In the genomic region with DNA sequence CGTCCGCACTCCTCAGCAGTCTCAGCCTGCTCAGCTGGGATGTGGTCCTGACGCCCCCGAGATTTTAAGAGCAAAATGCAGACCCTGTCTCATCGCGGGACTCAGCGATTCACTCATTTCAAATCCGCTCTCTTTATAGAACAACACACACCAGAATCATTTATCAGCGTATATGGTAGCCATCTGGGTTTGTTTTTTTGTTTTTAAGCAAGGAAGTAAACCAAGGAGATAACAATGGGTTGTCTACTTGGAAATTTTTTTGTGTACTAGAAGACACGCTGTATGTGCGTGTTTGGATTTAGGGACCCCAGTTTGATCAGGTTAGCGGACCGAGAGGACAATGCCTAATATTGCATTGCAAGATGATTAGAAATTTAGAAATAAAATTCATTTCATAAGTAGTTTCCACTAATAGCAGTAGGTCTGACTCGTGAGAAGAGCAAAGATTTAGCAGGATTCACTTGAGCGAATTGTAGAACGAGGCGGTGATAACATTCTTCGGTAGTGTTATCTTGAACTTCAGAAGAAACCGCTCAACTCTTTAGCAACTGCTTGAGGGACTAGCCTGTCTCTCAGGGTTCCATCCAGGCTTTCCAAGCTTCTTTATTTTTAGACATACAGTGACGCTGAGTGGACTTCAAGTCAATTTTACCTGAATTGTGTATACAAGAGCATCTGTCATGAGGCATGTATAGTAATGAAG, we compare ENCODE assay signal across 8 cellular contexts. TPM values are rescaled to one million over a fixed set of nuclear protein-coding genes. Genes with fewer than 3 reads are reported as not detected.
A peak's percentile ranks its signal among the peaks of the same experiment; 100 is the strongest.
DNase-seq lines count a peak whose midpoint lies in the region; ATAC-seq and TF ChIP-seq lines count a peak whose summit lies in the region.

No MANE protein-coding gene starts in this region.

- TF ChIP-seq CTCF in VCaP (conservative IDR thresholded peaks at IDR 0.05) (no peak), foreskin keratinocyte (conservative IDR thresholded peaks at IDR 0.05) (no peak), GM10266 (IDR thresholded peaks at IDR 0.05; ENCODE audit: control insufficient read depth, insufficient read depth, low read depth, missing control alignments) (no peak)

- no peaks in the 10 kb centered on the region for H3K9me3 ChIP-seq in ES-I3 (ENCODE audit: control insufficient read depth, insufficient read depth, low read length)

- no peaks in the 10 kb centered on the region for H3K27me3 ChIP-seq in foreskin keratinocyte

- peak; percentile 3 for ATAC-seq in GM19467 (IDR thresholded peaks at IDR 0.05; ENCODE audit: unreplicated experiment)
- ATAC-seq in foreskin keratinocyte: peak; percentile 0

- 0 out of 2 replicates have a peak, but pooled peaks cover 3% of the 10 kb centered on the region for H3K4me1 ChIP-seq in ES-I3 (ENCODE audit: insufficient read depth, low read length)
- H3K4me1 ChIP-seq in foreskin keratinocyte: peaks cover 8% of the 10 kb centered on the region

- peak overlapping the region; percentile 96 for H3K9ac ChIP-seq in ES-I3 (ENCODE audit: low read depth, low read length)

- H3K36me3 ChIP-seq in ES-I3 (ENCODE audit: insufficient read depth, low read length): no peaks in the 10 kb centered on the region

- peak overlapping the region; percentile 100 for H3K27ac ChIP-seq in VCaP
- H3K27ac ChIP-seq in foreskin keratinocyte: peak overlapping the region; percentile 98

- peak; percentile 7 for DNase-seq in HT-29 (ENCODE audit: low spot score)
- DNase-seq in foreskin keratinocyte: peak; percentile 15 to 40
- DNase-seq in putamen (ENCODE audit: low spot score): peak; percentile 25
- DNase-seq in cerebellar nuclear complex (lab: John Stamatoyannopoulos, UW): no peak
- DNase-seq in GM10266 (ENCODE audit: extremely low spot score): no peak

RNA-seq across cellular contexts. Expression of a gene that starts 1.3 kb away (rescaled TPM):
- total RNA-seq in HT-29 (2014; rRNA removed; shearing (Covaris generic)): 5.9 and 6.3 TPM in 2 replicates
- total RNA-seq in foreskin keratinocyte: 13.6 and 14.4 TPM in 2 replicates
- polyA plus RNA-seq in foreskin keratinocyte: 3.9 and 4.5 TPM in 2 replicates

RNA-seq across cellular contexts. Expression of a gene that starts 1.3 kb away (rescaled TPM):
- total RNA-seq in HT-29 (2014; rRNA removed; shearing (Covaris generic)): 34.5 and 46.0 TPM in 2 replicates
- 118 and 136 TPM in 2 replicates for total RNA-seq in foreskin keratinocyte
- 280 and 291 TPM in 2 replicates for polyA plus RNA-seq in foreskin keratinocyte

Comparison
In these comparisons a context has a peak if more than half of its experiments do, and no peak if none do; other contexts are left out.
1. DNase-seq: peak in HT-29 (single experiment), foreskin keratinocyte (2 of 2) and putamen (single experiment); none in cerebellar nuclear complex (0 of 2) and GM10266 (single experiment).